27 cellular contexts compared by ENCODE assay signal in the genomic region with DNA sequence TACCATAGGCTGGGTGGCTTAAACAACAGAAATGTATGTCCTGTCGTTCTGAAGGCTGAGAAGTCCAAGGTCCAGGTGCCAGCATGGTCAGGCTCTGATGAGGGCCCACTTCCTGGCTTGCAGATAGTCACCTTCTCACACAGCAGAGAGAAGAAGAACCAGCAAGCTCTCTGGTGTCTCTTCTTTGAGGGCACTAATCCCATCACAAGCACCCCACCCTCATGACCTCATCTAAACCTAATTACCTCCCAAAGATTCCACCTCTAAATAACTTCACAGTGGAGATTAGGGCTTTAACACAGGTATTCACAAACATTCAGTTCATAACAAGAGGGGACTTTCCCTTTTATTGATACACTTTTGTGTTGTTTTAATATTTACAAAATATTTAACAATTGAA.
A peak's percentile ranks its signal among the peaks of the same experiment; 100 is the strongest.
DNase-seq lines count a peak whose midpoint lies in the region; ATAC-seq, FAIRE-seq and TF ChIP-seq lines count a peak whose summit lies in the region.
"Had no signal": no experiment of that assay in that cellular context is flagged by ENCODE, and none has a peak within 500 bp of the region (broad histone marks: within the 10 kb centered on the region; RNA-seq: fewer than 3 reads in every experiment).

No MANE protein-coding gene starts in this region.

- no peaks in the 10 kb centered on the region for H3K27me3 ChIP-seq in HepG2 (ENCODE audit: control insufficient read depth in 1 of 2, insufficient read depth in 2 of 2, low read length in 2 of 2)
- H3K27me3 ChIP-seq in right lobe of liver, result no peaks in the 10 kb centered on the region
- no peaks in the 10 kb centered on the region for H3K27me3 ChIP-seq in PC-3 (ENCODE audit: low read length)
- H3K27me3 ChIP-seq in sigmoid colon, result no peaks in the 10 kb centered on the region
- H3K27me3 ChIP-seq: BE2C, BLaER1 had no signal

- TF ChIP-seq POLR2A in HepG2 (IDR thresholded peaks at IDR 0.05; ENCODE audit: insufficient read depth in 1 of 2, low read depth in 2 of 2, low read length in 2 of 2) (no peak), right lobe of liver (IDR thresholded peaks at IDR 0.05) (no peak), sigmoid colon (IDR thresholded peaks at IDR 0.05) (no peak)

- H3K9me3 ChIP-seq in HepG2 (ENCODE audit: low read length), result peaks cover 4% of the 10 kb centered on the region; the same call in 1 of the 2 replicates
- no peaks in the 10 kb centered on the region for H3K9me3 ChIP-seq in right lobe of liver
- H3K9me3 ChIP-seq in PC-3 (ENCODE audit: low read length), result no peaks in the 10 kb centered on the region
- H3K9me3 ChIP-seq in sigmoid colon, result no peaks in the 10 kb centered on the region
- H3K9me3 ChIP-seq: BE2C had no signal

- no peaks in the 10 kb centered on the region for H3K36me3 Mint-ChIP-seq in activated CD4-positive, alpha-beta memory T cell treated with anti-CD3 and anti-CD28 coated beads for 36 hours
- H3K36me3 Mint-ChIP-seq: CD4-positive, alpha-beta memory T cell; CD4-positive, CD25-positive, alpha-beta regulatory T cell; CD8-positive, alpha-beta memory T cell had no signal

- peaks cover 10% of the 10 kb centered on the region for H3F3A ChIP-seq in PC-3 (ENCODE audit: low read length, unreplicated experiment)

- no peaks in the 10 kb centered on the region for H3K27me3 Mint-ChIP-seq in activated CD4-positive, alpha-beta memory T cell treated with anti-CD3 and anti-CD28 coated beads for 36 hours

- H3K27ac Mint-ChIP-seq in activated CD4-positive, alpha-beta memory T cell treated with anti-CD3 and anti-CD28 coated beads for 36 hours, result no peak overlapping the region
- H3K27ac Mint-ChIP-seq: CD4-positive, alpha-beta memory T cell; CD4-positive, CD25-positive, alpha-beta regulatory T cell; CD8-positive, alpha-beta memory T cell had no signal

- peaks cover 30% of the 10 kb centered on the region for H3K4me1 ChIP-seq in HepG2 (ENCODE audit: insufficient read depth, low read length)
- no peaks in the 10 kb centered on the region for H3K4me1 ChIP-seq in right lobe of liver
- peaks cover 38% of the 10 kb centered on the region for H3K4me1 ChIP-seq in PC-3 (ENCODE audit: insufficient read depth, low read length)
- peaks cover 0 to 18% (median 6%) of the 10 kb centered on the region in 4 donors for H3K4me1 ChIP-seq in sigmoid colon
- H3K4me1 ChIP-seq: BE2C had no signal

- H3K9ac ChIP-seq in HepG2 (ENCODE audit: insufficient read depth, low read depth, low read length), result no peak overlapping the region
- no peak overlapping the region for H3K9ac ChIP-seq in PC-3 (ENCODE audit: low read length)
- H3K9ac ChIP-seq: BLaER1 had no signal

- TF ChIP-seq EP300 in HepG2 (IDR thresholded peaks at IDR 0.05; ENCODE audit: low read depth in 2 of 2, low read length in 2 of 2), result no peak
- no peak for TF ChIP-seq EP300 in HepG2 (CRISPR knock-in tag; IDR thresholded peaks at IDR 0.05; ENCODE audit: borderline replicate concordance)
- TF ChIP-seq EP300 in sigmoid colon (IDR thresholded peaks at IDR 0.05), result no peak

- POLR2A ChIA-PET in HepG2 (lab: Yijun Ruan, JAX), result no interaction called here
- POLR2A ChIA-PET in PC-3 (lab: Charles Lee; ENCODE audit: unreplicated experiment), result no interaction called here
- POLR2A ChIA-PET in activated CD4-positive, alpha-beta memory T cell treated with anti-CD3 and anti-CD28 coated beads for 36 hours (lab: Charles Lee), result no interaction called here

- DNase-seq in HepG2 (ENCODE audit: low spot score) (peak; percentile 32), right lobe of liver (no peak), PC-3 (no peak), sigmoid colon (peak; percentile 28)
- DNase-seq in activated CD4-positive, alpha-beta memory T cell treated with anti-CD3 and anti-CD28 coated beads for 36 hours, result no peak
- DNase-seq: 8988T; ACHN; BE2C; C1 segment of cervical spinal cord; CD4-positive, alpha-beta memory T cell; CD4-positive, CD25-positive, alpha-beta regulatory T cell; CD8-positive, alpha-beta memory T cell; COR-L47; DMS 273 treated with DMSO at 0.1 percent for 48 hours; DMS153; DMS53; DMS79; DND-41; EL; GDM1 had no signal

- intact Hi-C loops in HepG2 (cut with micrococcal nuclease; ENCODE audit: unreplicated experiment), result no loop called here
- intact Hi-C loops in right lobe of liver (cut with DNase I), result no loop called here
- intact Hi-C loops in PC-3 (cut with micrococcal nuclease), result loop anchor here (5.0 kb wide), 2 partner anchors 38 to 158 kb away; no protein-coding TSS in a partner anchor
- intact Hi-C loops in sigmoid colon (cut with DNase I), result no loop called here
- intact Hi-C loops in activated CD4-positive, alpha-beta memory T cell treated with anti-CD3 and anti-CD28 coated beads for 36 hours (cut with micrococcal nuclease), result no loop called here

- in situ Hi-C loops in HepG2 (cut with HindIII; ENCODE audit: extremely low pct_ligation_motif_present, low pct_unique_long_range_greater_than_20kb), result no loop called here

- no peaks in the 10 kb centered on the region for H3K36me3 ChIP-seq in HepG2 (replicated peaks in 1 of 2; ENCODE audit: control insufficient read depth in 1 of 2, insufficient read depth in 2 of 2, low read length in 2 of 2)
- H3K36me3 ChIP-seq in right lobe of liver, result no peaks in the 10 kb centered on the region
- no peaks in the 10 kb centered on the region for H3K36me3 ChIP-seq in PC-3 (ENCODE audit: low read depth, low read length)
- H3K36me3 ChIP-seq in sigmoid colon, result no peaks in the 10 kb centered on the region
- H3K36me3 ChIP-seq: BE2C, BLaER1 had no signal

- no peak for FAIRE-seq in HepG2 (lab: Jason Lieb, UNC)
- FAIRE-seq: A204.1, GM12878, GM12892, GM18507 had no signal

- WGBS in HepG2 (ENCODE audit: low lambda C conversion rate), result 0% methylated on average over 1 of the region's 1 CpG
- WGBS in right lobe of liver (ENCODE audit: insufficient coverage, low coverage, low lambda C conversion rate, missing lambda C conversion rate), result no CpG with 5 or more reads among the region's 1 CpG
- WGBS in sigmoid colon, 2 donors, result 52 to 82% methylated on average over 1 of the region's 1 CpG

- H3K4me3 Mint-ChIP-seq in activated CD4-positive, alpha-beta memory T cell treated with anti-CD3 and anti-CD28 coated beads for 36 hours, result no peak overlapping the region
- H3K4me3 Mint-ChIP-seq: CD14-positive monocyte; CD4-positive, alpha-beta memory T cell; CD4-positive, CD25-positive, alpha-beta regulatory T cell; CD8-positive, alpha-beta memory T cell had no signal

- H3K79me2 ChIP-seq in HepG2 (ENCODE audit: insufficient read depth, low read length), result no peaks in the 10 kb centered on the region
- H3K79me2 ChIP-seq in PC-3 (ENCODE audit: low read length), result no peaks in the 10 kb centered on the region

- TF ChIP-seq CTCF in HepG2 (CRISPR knock-in tag; IDR thresholded peaks at IDR 0.05) (no peak), right lobe of liver (IDR thresholded peaks at IDR 0.05) (no peak), PC-3 (conservative IDR thresholded peaks at IDR 0.05; ENCODE audit: low read depth, low read length) (no peak), sigmoid colon (IDR thresholded peaks at IDR 0.05) (no peak)

- BruUV-seq in HepG2 (replicated peaks; lab: Mats Ljungman, UMichigan), result no TSS peak
- BruUV-seq in PC-3 (replicated peaks; lab: Mats Ljungman, UMichigan), result no TSS peak

- ATAC-seq in HepG2 (peak; percentile 58; the same call in 2 of the 3 replicates), right lobe of liver (no peak), PC-3 (no peak), GM21515 (IDR thresholded peaks at IDR 0.05; ENCODE audit: unreplicated experiment) (no peak)
- ATAC-seq: GM12878 had no signal

- H3K27ac ChIP-seq in HepG2 (ENCODE audit: extremely low read length, insufficient read depth, low read length) (no peak overlapping the region), right lobe of liver (no peak overlapping the region), PC-3 (ENCODE audit: low read length) (peak overlapping the region; percentile 98; the same call in 1 of the 2 replicates), sigmoid colon (no peak overlapping the region)
- H3K27ac ChIP-seq: BLaER1 had no signal

- peaks cover 5% of the 10 kb centered on the region for H3K4me1 Mint-ChIP-seq in activated CD4-positive, alpha-beta memory T cell treated with anti-CD3 and anti-CD28 coated beads for 36 hours (ENCODE audit: low read depth)
- H3K4me1 Mint-ChIP-seq: CD4-positive, alpha-beta memory T cell; CD8-positive, alpha-beta memory T cell had no signal

- no peak overlapping the region for H3K4me3 ChIP-seq in HepG2 (replicated peaks in 1 of 3; ENCODE audit: insufficient read depth in 1 of 3, low read depth in 2 of 3, low read length in 3 of 3)
- no peak overlapping the region for H3K4me3 ChIP-seq in right lobe of liver
- H3K4me3 ChIP-seq in PC-3 (ENCODE audit: low read length), result no peak overlapping the region
- no peak overlapping the region for H3K4me3 ChIP-seq in sigmoid colon
- H3K4me3 ChIP-seq: BLaER1, GM12878 had no signal

- CTCF ChIA-PET in HepG2 (lab: Yijun Ruan, JAX; ENCODE audit: low intra/inter-chr PET ratio, low total read pairs) (no interaction called here), PC-3 (lab: Charles Lee) (no interaction called here)
- CTCF ChIA-PET in activated CD4-positive, alpha-beta memory T cell treated with anti-CD3 and anti-CD28 coated beads for 36 hours (lab: Charles Lee), result interaction anchor here (1.0 kb wide), 1 partner anchor 12 kb away, joined by 3 read pairs; no protein-coding TSS in a partner anchor

- TF ChIP-seq RAD21 in HepG2 (CRISPR knock-in tag; IDR thresholded peaks at IDR 0.05), result no peak

- H3K9me3 Mint-ChIP-seq in activated CD4-positive, alpha-beta memory T cell treated with anti-CD3 and anti-CD28 coated beads for 36 hours, result peaks cover 7% of the 10 kb centered on the region

- H2AFZ ChIP-seq in HepG2 (ENCODE audit: low read length) (no peak overlapping the region), PC-3 (ENCODE audit: low read length) (no peak overlapping the region)

- H3K9me2 ChIP-seq in PC-3 (replicated peaks; ENCODE audit: low read length), result no peaks in the 10 kb centered on the region

- no peaks in the 10 kb centered on the region for H4K20me1 ChIP-seq in HepG2 (ENCODE audit: insufficient read depth, low read length)
- no peaks in the 10 kb centered on the region for H4K20me1 ChIP-seq in PC-3 (ENCODE audit: low read length)
- H4K20me1 ChIP-seq: BLaER1 had no signal

- H3K4me2 ChIP-seq in HepG2 (ENCODE audit: low read depth, low read length), result no peak overlapping the region
- no peak overlapping the region for H3K4me2 ChIP-seq in PC-3 (ENCODE audit: low read length)
- H3K4me2 ChIP-seq: BLaER1 had no signal

TF ChIP-seq in HepG2, 621 proteins besides CTCF, POLR2A, EP300 and RAD21:
- TF ChIP-seq REL (CRISPR knock-in tag; conservative IDR thresholded peaks at IDR 0.05) (no peak), HNF4A (CRISPR knock-in tag; IDR thresholded peaks at IDR 0.05) (peak; percentile 41), ZNF124 (CRISPR knock-in tag; IDR thresholded peaks at IDR 0.05) (no peak), ELF1 (CRISPR knock-in tag; IDR thresholded peaks at IDR 0.05) (0 out of 2 replicates have a peak, but pooled peaks have one; percentile 24), ZNF264 (CRISPR knock-in tag; IDR thresholded peaks at IDR 0.05) (peak; percentile 99), GABPA (IDR thresholded peaks at IDR 0.05; ENCODE audit: low read depth, low read length) (no peak), GABPA (CRISPR knock-in tag; IDR thresholded peaks at IDR 0.05; ENCODE audit: low read depth) (0 out of 2 replicates have a peak, but pooled peaks have one; percentile 9), SIX4 (CRISPR knock-in tag; IDR thresholded peaks at IDR 0.05) (no peak)

Comparison
In these comparisons a context has a peak if more than half of its experiments do, and no peak if none do; other contexts are left out.
1. DNase-seq: peak in HepG2 (single experiment) and sigmoid colon (single experiment); none in right lobe of liver (0 of 3), PC-3 (single experiment) and activated CD4-positive, alpha-beta memory T cell treated with anti-CD3 and anti-CD28 coated beads for 36 hours (single experiment).